In genomic region chr6:32174416-32174815, GRCh38 we compare ENCODE assay signal across 11 cellular contexts. TPM values are rescaled to one million over a fixed set of nuclear protein-coding genes. Genes with fewer than 3 reads are reported as not detected.
A peak's percentile ranks its signal among the peaks of the same experiment; 100 is the strongest.
DNase-seq lines count a peak whose midpoint lies in the region; ATAC-seq and TF ChIP-seq lines count a peak whose summit lies in the region.
"Had no signal": no experiment of that assay in that cellular context is flagged by ENCODE, and none has a peak within 500 bp of the region (broad histone marks: within the 10 kb centered on the region; RNA-seq: fewer than 3 reads in every experiment).

No MANE protein-coding gene starts in this region.

- TF ChIP-seq CTCF in DND-41 (IDR thresholded peaks at IDR 0.05; ENCODE audit: borderline replicate concordance, extremely low read depth, low read length, poor library complexity, severe bottlenecking) (no peak), OCI-LY1 (IDR thresholded peaks at IDR 0.05; ENCODE audit: low read length) (no peak), nephron progenitor cell (IDR thresholded peaks at IDR 0.05) (no peak)

- H3K27me3 ChIP-seq in DND-41 (ENCODE audit: insufficient read depth, low read length, poor library complexity), result no peaks in the 10 kb centered on the region
- H3K27me3 ChIP-seq in OCI-LY1 (ENCODE audit: insufficient read depth, low read length), result no peaks in the 10 kb centered on the region
- H3K27me3 ChIP-seq in ectodermal cell (ENCODE audit: control insufficient read depth, insufficient read depth, low read length, poor library complexity, severe bottlenecking), result no peaks in the 10 kb centered on the region

- H3K9ac ChIP-seq in DND-41 (ENCODE audit: low read depth, low read length) (no peak overlapping the region), OCI-LY1 (ENCODE audit: low read length) (no peak overlapping the region; the same call in 1 of the 2 replicates)

- no peaks in the 10 kb centered on the region for H3K9me3 Mint-ChIP-seq in nephron progenitor cell

- peaks cover 21% of the 10 kb centered on the region for H3K36me3 ChIP-seq in DND-41 (ENCODE audit: insufficient read depth, low read length)
- H3K36me3 ChIP-seq in OCI-LY1 (ENCODE audit: insufficient read depth, low read length), result peaks cover 17% of the 10 kb centered on the region; the same call in 1 of the 2 replicates
- H3K36me3 ChIP-seq in ectodermal cell (ENCODE audit: control insufficient read depth, insufficient read depth, low read length), result peaks cover 19% of the 10 kb centered on the region

- no peaks in the 10 kb centered on the region for H3F3A ChIP-seq in OCI-LY1 (ENCODE audit: insufficient read depth, low read length)

- H3K9me3 ChIP-seq in DND-41 (ENCODE audit: insufficient read depth, low read length, severe bottlenecking) (no peaks in the 10 kb centered on the region), OCI-LY1 (ENCODE audit: low read length) (no peaks in the 10 kb centered on the region), ectodermal cell (ENCODE audit: control insufficient read depth, low read length) (no peaks in the 10 kb centered on the region)

- H3K36me3 Mint-ChIP-seq in nephron progenitor cell (ENCODE audit: low read depth), result peaks cover 29% of the 10 kb centered on the region

- H3K4me1 ChIP-seq in DND-41 (ENCODE audit: insufficient read depth, low read length), result peaks cover 40% of the 10 kb centered on the region
- peaks cover 53% of the 10 kb centered on the region for H3K4me1 ChIP-seq in OCI-LY1 (ENCODE audit: insufficient read depth, low read length, severe bottlenecking)
- H3K4me1 ChIP-seq in ectodermal cell (ENCODE audit: control insufficient read depth, insufficient read depth, low read length), result peaks cover 21% of the 10 kb centered on the region

- H3K4me3 ChIP-seq in DND-41 (ENCODE audit: low read depth in 1 of 2, low read length in 2 of 2), result peak overlapping the region in 1 of 2 experiments; percentile 91; a peak in 1 of 4 replicates
- H3K4me3 ChIP-seq in OCI-LY1 (ENCODE audit: low read depth, low read length, poor library complexity, severe bottlenecking), result peak overlapping the region; percentile 91
- H3K4me3 ChIP-seq in ectodermal cell (ENCODE audit: insufficient read depth, low read depth, low read length), result peak overlapping the region; percentile 98

- no peak overlapping the region for H3K27ac ChIP-seq in DND-41 (ENCODE audit: low read length)
- H3K27ac ChIP-seq in OCI-LY1 (ENCODE audit: low read depth, low read length, poor library complexity, severe bottlenecking), result no peak overlapping the region
- no peak overlapping the region for H3K27ac ChIP-seq in ectodermal cell (ENCODE audit: insufficient read depth, low read depth, low read length, poor library complexity, severe bottlenecking)

- no peaks in the 10 kb centered on the region for H3K27me3 Mint-ChIP-seq in nephron progenitor cell (ENCODE audit: low read depth, poor library complexity)

- peak overlapping the region; percentile 93 for H3K4me3 Mint-ChIP-seq in nephron progenitor cell

- H2AFZ ChIP-seq in DND-41 (ENCODE audit: low read depth, low read length) (no peak overlapping the region), OCI-LY1 (ENCODE audit: low read length) (no peak overlapping the region)

- ATAC-seq in DND-41 (ENCODE audit: insufficient read depth, low read depth), result no peak

- H4K20me1 ChIP-seq in DND-41 (ENCODE audit: insufficient read depth, low read length) (no peaks in the 10 kb centered on the region), OCI-LY1 (ENCODE audit: insufficient read depth, low read length) (no peaks in the 10 kb centered on the region)

- peaks cover 57% of the 10 kb centered on the region for H3K4me1 Mint-ChIP-seq in nephron progenitor cell

- no peak overlapping the region for H3K27ac Mint-ChIP-seq in nephron progenitor cell

- WGBS in ectodermal cell, 2 experiments, result 95% methylated on average over 1 of the region's 1 CpG

- no peak for DNase-seq in DND-41
- no peak for DNase-seq in nephron progenitor cell
- no peak for DNase-seq in LoVo (ENCODE audit: low spot score)
- no peak for DNase-seq in foreskin melanocyte
- no peak for DNase-seq in amniotic stem cell (lab: John Stamatoyannopoulos, UW)
- DNase-seq: activated CD4-positive, alpha-beta T cell treated with anti-CD3 and anti-CD28 coated beads, Interleukin-2, amount 50 U/mL, for 48 hours; retina; SHP77 treated with DMSO at 0.1 percent for 48 hours; trophoblast cell had no signal

- no peaks in the 10 kb centered on the region for H3K9me2 ChIP-seq in OCI-LY1 (ENCODE audit: low read depth, low read length)

- H3K79me2 ChIP-seq in DND-41 (ENCODE audit: insufficient read depth, low read length) (peaks cover 40% of the 10 kb centered on the region), OCI-LY1 (ENCODE audit: insufficient read depth, low read length) (peaks cover 12% of the 10 kb centered on the region; the same call in 1 of the 2 replicates)

- peak overlapping the region; percentile 75 for H3K4me2 ChIP-seq in DND-41 (ENCODE audit: insufficient read depth, low read length)
- H3K4me2 ChIP-seq in OCI-LY1 (ENCODE audit: low read length), result peak overlapping the region; percentile 96

RNA-seq across cellular contexts. Expression of gene AGPAT1, which starts 1.5 kb away (rescaled TPM):
- 152 TPM for polyA plus RNA-seq in ectodermal cell (2013, experiment 1 of 4)
- polyA plus RNA-seq in ectodermal cell (2013, experiment 2 of 4), result 151 TPM
- 114 TPM for polyA plus RNA-seq in ectodermal cell (2013, experiment 3 of 4)
- polyA plus RNA-seq in ectodermal cell (2013, experiment 4 of 4), result 136 TPM

RNA-seq across cellular contexts. Expression of gene RNF5, which starts 3.8 kb away (rescaled TPM):
- polyA plus RNA-seq in ectodermal cell (2013, experiment 1 of 4), result 125 TPM
- 134 TPM for polyA plus RNA-seq in ectodermal cell (2013, experiment 2 of 4)
- polyA plus RNA-seq in ectodermal cell (2013, experiment 3 of 4), result 110 TPM
- 130 TPM for polyA plus RNA-seq in ectodermal cell (2013, experiment 4 of 4)

RNA-seq across cellular contexts. Expression of gene AGER, which starts 9.6 kb away (rescaled TPM):
- 17.5 TPM for polyA plus RNA-seq in ectodermal cell (2013, experiment 1 of 4)
- polyA plus RNA-seq in ectodermal cell (2013, experiment 2 of 4), result 16.8 TPM
- 11.3 TPM for polyA plus RNA-seq in ectodermal cell (2013, experiment 3 of 4)
- polyA plus RNA-seq in ectodermal cell (2013, experiment 4 of 4), result 13.9 TPM

RNA-seq across cellular contexts. Expression of gene EGFL8, which starts 10.0 kb away (rescaled TPM):
- polyA plus RNA-seq in ectodermal cell (2013, experiment 1 of 4), result 34.4 TPM
- polyA plus RNA-seq in ectodermal cell (2013, experiment 2 of 4), result 32.0 TPM
- 32.1 TPM for polyA plus RNA-seq in ectodermal cell (2013, experiment 3 of 4)
- polyA plus RNA-seq in ectodermal cell (2013, experiment 4 of 4), result 34.1 TPM

RNA-seq across cellular contexts. Expression of gene PBX2, which starts 15.6 kb away (rescaled TPM):
- 259 TPM for polyA plus RNA-seq in ectodermal cell (2013, experiment 1 of 4)
- polyA plus RNA-seq in ectodermal cell (2013, experiment 2 of 4), result 252 TPM
- polyA plus RNA-seq in ectodermal cell (2013, experiment 3 of 4), result 199 TPM
- 223 TPM for polyA plus RNA-seq in ectodermal cell (2013, experiment 4 of 4)
